Comparison of ENCODE assay signal across 1 cellular context in the genomic region with DNA sequence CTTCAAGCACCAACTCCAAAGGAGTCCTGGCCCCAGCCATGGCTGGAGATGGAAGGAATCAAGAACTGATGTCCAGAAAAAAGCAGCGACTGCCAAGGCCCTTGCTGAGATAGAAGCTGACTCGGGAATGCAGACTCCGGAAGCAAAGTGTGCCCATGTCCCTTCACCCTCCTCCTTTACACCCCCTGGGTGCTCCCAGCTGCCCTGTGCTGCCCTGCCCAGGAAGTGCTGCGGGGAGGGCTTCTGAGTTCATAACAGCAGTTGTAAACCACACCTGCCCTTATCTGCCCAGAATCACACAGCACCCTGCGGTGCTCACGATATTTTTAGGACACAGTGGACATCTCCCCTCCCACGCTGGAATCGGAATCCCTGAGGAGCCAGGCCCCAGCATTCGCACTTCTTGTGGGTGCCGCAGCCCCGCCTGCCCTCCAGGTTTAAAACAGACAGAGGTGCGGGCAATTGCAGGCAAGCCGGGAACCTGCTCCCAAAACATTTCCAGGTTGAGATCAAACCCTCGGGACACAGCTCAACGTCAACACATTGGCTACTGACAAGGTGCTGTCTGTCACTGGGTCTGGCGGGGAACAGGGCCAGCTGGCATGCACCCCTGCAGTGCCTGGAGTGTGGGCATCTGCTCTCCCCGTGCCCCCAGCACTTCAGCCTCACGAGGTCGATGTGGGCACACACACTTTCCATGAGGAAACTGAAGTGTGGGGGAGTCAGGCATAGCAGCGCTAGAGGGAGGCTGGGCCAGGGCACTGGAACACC.
TF ChIP-seq lines count a peak whose summit lies in the region.

No MANE protein-coding gene starts in this region.

TF ChIP-seq in K562, 482 proteins besides CTCF, POLR2A, EP300 and RAD21 (continued from another document):
- TF ChIP-seq STAT5A (IDR thresholded peaks at IDR 0.05; ENCODE audit: borderline replicate concordance, low read length), result no peak
- TF ChIP-seq HDAC2 (IDR thresholded peaks at IDR 0.05), result no peak
TF ChIP-seq in K562: peak in this region for 0.
